28 cellular contexts compared by ENCODE assay signal in genomic region chr7:140909476-140910161, GRCh38.
"Had no signal": no experiment of that assay in that cellular context is flagged by ENCODE, and none has a peak within 500 bp of the region (broad histone marks: within the 10 kb centered on the region; RNA-seq: fewer than 3 reads in every experiment).

No MANE protein-coding gene starts in this region.

- ATAC-seq: effector memory CD8-positive, alpha-beta T cell; esophagus mucosa; gastrocnemius medialis; heart right ventricle; left cardiac atrium; left lung; left ventricle myocardium superior; lower lobe of right lung; mucosa of descending colon; naive thymus-derived CD8-positive, alpha-beta T cell had no signal

- H3K9me3 ChIP-seq: esophagus squamous epithelium, gastrocnemius medialis, heart right ventricle, left lung, lower lobe of right lung, mucosa of descending colon had no signal

- H3K27me3 Mint-ChIP-seq: dendritic cell treated with granulocyte-macrophage colony-stimulating factor and Interleukin-4, amounts not matched to agents 40 ng/mL and 50 ng/mL, for 4 days; effector memory CD8-positive, alpha-beta T cell; naive B cell; naive thymus-derived CD8-positive, alpha-beta T cell had no signal

- H3K4me3 Mint-ChIP-seq: dendritic cell treated with granulocyte-macrophage colony-stimulating factor and Interleukin-4, amounts not matched to agents 40 ng/mL and 50 ng/mL, for 4 days; effector memory CD8-positive, alpha-beta T cell; endodermal cell; mesothelial cell of epicardium; naive B cell; naive thymus-derived CD8-positive, alpha-beta T cell had no signal

- DNase-seq: cortex of kidney; effector CD8-positive, alpha-beta T cell; effector memory CD8-positive, alpha-beta T cell; endodermal cell; erythroblast; esophagus squamous epithelium; foreskin fibroblast; foreskin melanocyte; gastrocnemius medialis; glutamatergic neuron; head of caudate nucleus; heart right ventricle; hippocampal formation; left cardiac atrium; left lung; left ventricle myocardium superior; lower lobe of right lung; mesenchymal stem cell; mucosa of descending colon; naive B cell; naive thymus-derived CD8-positive, alpha-beta T cell had no signal

- H3K9me3 Mint-ChIP-seq: dendritic cell treated with granulocyte-macrophage colony-stimulating factor and Interleukin-4, amounts not matched to agents 40 ng/mL and 50 ng/mL, for 4 days; effector memory CD8-positive, alpha-beta T cell; endodermal cell; naive B cell; naive thymus-derived CD8-positive, alpha-beta T cell had no signal

- H3K36me3 ChIP-seq: esophagus squamous epithelium, gastrocnemius medialis, heart right ventricle, left lung, lower lobe of right lung had no signal

- FAIRE-seq: endometrium, islet of Langerhans, keratinocyte had no signal

- H3K27me3 ChIP-seq: esophagus squamous epithelium, gastrocnemius medialis, heart right ventricle, left lung had no signal

- H3K27ac Mint-ChIP-seq: dendritic cell treated with granulocyte-macrophage colony-stimulating factor and Interleukin-4, amounts not matched to agents 40 ng/mL and 50 ng/mL, for 4 days; endodermal cell; mesothelial cell of epicardium had no signal

- H3K27ac ChIP-seq: epithelial cell of prostate, esophagus squamous epithelium, gastrocnemius medialis, heart right ventricle, left lung, lower lobe of right lung had no signal

- H3K4me3 ChIP-seq: esophagus squamous epithelium, gastrocnemius medialis, heart right ventricle, left lung, lower lobe of right lung, mucosa of descending colon had no signal
